Comparison of ENCODE assay signal across 1 cellular context in the genomic region with DNA sequence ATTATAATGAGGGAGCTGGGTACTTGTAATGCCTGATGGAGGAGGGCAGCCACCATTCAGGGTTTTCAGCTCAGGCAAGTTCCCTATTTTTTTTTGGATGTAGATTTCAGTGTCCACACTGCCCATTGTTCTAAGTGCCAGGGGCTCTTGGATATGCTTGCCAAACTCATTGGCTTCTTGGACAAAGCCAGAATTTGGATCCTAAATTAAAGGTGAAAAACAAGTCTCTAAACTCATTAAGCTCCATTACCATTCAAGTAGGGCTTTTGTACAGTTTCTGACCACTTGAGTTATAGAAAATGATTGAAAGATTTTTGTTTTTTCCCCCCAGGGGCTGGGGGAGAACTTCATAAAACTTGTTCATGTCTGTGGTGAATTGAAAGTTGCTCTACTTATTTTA.
TF ChIP-seq lines count a peak whose summit lies in the region.

No MANE protein-coding gene starts in this region.

TF ChIP-seq in GM23338, 12 proteins besides CTCF, POLR2A, EP300 and RAD21 (continued from another document):
- TF ChIP-seq, protein P1, sequence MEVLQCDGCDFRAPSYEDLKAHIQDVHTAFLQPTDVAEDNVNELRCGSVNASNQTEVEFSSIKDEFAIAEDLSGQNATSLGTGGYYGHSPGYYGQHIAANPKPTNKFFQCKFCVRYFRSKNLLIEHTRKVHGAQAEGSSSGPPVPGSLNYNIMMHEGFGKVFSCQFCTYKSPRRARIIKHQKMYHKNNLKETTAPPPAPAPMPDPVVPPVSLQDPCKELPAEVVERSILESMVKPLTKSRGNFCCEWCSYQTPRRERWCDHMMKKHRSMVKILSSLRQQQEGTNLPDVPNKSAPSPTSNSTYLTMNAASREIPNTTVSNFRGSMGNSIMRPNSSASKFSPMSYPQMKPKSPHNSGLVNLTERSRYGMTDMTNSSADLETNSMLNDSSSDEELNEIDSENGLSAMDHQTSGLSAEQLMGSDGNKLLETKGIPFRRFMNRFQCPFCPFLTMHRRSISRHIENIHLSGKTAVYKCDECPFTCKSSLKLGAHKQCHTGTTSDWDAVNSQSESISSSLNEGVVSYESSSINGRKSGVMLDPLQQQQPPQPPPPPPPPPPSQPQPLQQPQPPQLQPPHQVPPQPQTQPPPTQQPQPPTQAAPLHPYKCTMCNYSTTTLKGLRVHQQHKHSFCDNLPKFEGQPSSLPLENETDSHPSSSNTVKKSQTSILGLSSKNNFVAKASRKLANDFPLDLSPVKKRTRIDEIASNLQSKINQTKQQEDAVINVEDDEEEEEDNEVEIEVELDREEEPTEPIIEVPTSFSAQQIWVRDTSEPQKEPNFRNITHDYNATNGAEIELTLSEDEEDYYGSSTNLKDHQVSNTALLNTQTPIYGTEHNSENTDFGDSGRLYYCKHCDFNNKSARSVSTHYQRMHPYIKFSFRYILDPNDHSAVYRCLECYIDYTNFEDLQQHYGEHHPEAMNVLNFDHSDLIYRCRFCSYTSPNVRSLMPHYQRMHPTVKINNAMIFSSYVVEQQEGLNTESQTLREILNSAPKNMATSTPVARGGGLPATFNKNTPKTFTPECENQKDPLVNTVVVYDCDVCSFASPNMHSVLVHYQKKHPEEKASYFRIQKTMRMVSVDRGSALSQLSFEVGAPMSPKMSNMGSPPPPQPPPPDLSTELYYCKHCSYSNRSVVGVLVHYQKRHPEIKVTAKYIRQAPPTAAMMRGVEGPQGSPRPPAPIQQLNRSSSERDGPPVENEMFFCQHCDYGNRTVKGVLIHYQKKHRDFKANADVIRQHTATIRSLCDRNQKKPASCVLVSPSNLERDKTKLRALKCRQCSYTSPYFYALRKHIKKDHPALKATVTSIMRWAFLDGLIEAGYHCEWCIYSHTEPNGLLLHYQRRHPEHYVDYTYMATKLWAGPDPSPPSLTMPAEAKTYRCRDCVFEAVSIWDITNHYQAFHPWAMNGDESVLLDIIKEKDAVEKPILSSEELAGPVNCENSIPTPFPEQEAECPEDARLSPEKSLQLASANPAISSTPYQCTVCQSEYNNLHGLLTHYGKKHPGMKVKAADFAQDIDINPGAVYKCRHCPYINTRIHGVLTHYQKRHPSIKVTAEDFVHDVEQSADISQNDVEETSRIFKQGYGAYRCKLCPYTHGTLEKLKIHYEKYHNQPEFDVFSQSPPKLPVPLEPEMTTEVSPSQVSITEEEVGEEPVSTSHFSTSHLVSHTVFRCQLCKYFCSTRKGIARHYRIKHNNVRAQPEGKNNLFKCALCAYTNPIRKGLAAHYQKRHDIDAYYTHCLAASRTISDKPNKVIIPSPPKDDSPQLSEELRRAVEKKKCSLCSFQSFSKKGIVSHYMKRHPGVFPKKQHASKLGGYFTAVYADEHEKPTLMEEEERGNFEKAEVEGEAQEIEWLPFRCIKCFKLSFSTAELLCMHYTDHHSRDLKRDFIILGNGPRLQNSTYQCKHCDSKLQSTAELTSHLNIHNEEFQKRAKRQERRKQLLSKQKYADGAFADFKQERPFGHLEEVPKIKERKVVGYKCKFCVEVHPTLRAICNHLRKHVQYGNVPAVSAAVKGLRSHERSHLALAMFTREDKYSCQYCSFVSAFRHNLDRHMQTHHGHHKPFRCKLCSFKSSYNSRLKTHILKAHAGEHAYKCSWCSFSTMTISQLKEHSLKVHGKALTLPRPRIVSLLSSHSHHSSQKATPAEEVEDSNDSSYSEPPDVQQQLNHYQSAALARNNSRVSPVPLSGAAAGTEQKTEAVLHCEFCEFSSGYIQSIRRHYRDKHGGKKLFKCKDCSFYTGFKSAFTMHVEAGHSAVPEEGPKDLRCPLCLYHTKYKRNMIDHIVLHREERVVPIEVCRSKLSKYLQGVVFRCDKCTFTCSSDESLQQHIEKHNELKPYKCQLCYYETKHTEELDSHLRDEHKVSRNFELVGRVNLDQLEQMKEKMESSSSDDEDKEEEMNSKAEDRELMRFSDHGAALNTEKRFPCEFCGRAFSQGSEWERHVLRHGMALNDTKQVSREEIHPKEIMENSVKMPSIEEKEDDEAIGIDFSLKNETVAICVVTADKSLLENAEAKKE (CRISPR knock-in tag; IDR thresholded peaks at IDR 0.05) = no peak
- no peak for TF ChIP-seq STAT1 (IDR thresholded peaks at IDR 0.05; ENCODE audit: unreplicated experiment)
- TF ChIP-seq, protein P2, sequence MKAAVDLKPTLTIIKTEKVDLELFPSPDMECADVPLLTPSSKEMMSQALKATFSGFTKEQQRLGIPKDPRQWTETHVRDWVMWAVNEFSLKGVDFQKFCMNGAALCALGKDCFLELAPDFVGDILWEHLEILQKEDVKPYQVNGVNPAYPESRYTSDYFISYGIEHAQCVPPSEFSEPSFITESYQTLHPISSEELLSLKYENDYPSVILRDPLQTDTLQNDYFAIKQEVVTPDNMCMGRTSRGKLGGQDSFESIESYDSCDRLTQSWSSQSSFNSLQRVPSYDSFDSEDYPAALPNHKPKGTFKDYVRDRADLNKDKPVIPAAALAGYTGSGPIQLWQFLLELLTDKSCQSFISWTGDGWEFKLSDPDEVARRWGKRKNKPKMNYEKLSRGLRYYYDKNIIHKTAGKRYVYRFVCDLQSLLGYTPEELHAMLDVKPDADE (IDR thresholded peaks at IDR 0.05) = no peak
- TF ChIP-seq EZH2phosphoT487 (IDR thresholded peaks at IDR 0.05; ENCODE audit: unreplicated experiment) = no peak
- no peak for TF ChIP-seq ZNF114 (CRISPR knock-in tag; IDR thresholded peaks at IDR 0.05)
- no peak for TF ChIP-seq JUNB (IDR thresholded peaks at IDR 0.05; ENCODE audit: unreplicated experiment)
- TF ChIP-seq CREB1 (CRISPR knock-in tag; IDR thresholded peaks at IDR 0.05; ENCODE audit: low read depth) = no peak
- TF ChIP-seq ZNF331 (CRISPR knock-in tag; IDR thresholded peaks at IDR 0.05; ENCODE audit: low read depth) = no peak
- no peak for TF ChIP-seq POLR2AphosphoS5 (IDR thresholded peaks at IDR 0.05; ENCODE audit: low read depth)
